8 cellular contexts compared by ENCODE assay signal in the genomic region with DNA sequence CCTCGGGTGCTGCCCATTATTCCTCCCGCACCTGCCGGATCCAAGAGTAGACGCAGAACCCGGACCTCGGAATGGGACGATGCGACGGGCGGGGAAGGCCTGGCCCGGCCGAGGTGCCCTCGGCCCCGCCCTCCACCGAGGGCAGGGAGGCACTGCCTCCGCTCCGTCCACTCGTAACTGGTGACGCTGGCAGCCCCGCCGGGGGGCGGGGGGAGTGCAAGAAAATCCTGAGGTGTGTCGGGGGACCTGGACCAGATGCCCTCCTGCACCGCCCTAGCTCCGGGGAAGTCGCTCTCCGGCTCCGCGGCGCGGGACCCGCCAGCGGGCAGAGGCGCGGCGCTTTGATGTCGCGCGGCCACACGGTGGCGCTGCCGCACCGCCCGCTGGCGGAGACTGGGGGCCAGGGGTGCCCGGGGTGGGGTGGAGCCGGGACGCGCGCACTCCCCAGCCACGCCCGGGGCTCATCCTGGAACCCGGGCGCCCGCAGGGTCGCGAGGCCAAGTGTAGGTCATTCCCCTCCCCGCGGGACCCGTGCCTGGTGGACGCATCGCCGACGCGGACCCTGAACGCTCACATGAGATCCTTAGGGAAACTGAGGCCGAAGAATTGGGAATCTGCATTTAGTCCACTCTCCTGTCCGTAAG.
DNase-seq lines count a peak whose midpoint lies in the region; ATAC-seq and TF ChIP-seq lines count a peak whose summit lies in the region.

No MANE protein-coding gene starts in this region.

- no peaks in the 10 kb centered on the region for H3K36me3 ChIP-seq in GM06990 (ENCODE audit: control insufficient read depth, insufficient read depth, low read length)
- H3K36me3 ChIP-seq in right lobe of liver, result no peaks in the 10 kb centered on the region

- no peaks in the 10 kb centered on the region; the same call in none of the 2 replicates for H3K27me3 ChIP-seq in GM06990 (replicated peaks; ENCODE audit: control insufficient read depth, insufficient read depth, low read length)
- H3K27me3 ChIP-seq in right lobe of liver, result no peaks in the 10 kb centered on the region

- TF ChIP-seq POLR2A in right lobe of liver (IDR thresholded peaks at IDR 0.05), result no peak

- no peaks in the 10 kb centered on the region for H3K36me3 Mint-ChIP-seq in activated CD4-positive, alpha-beta T cell treated with anti-CD3 and anti-CD28 coated beads, Interleukin-2, amount 10 ng/mL, durations not matched to agents 24 days and 14 days (ENCODE audit: low read depth)

- H3K4me3 Mint-ChIP-seq in activated CD4-positive, alpha-beta T cell treated with anti-CD3 and anti-CD28 coated beads, Interleukin-2, amount 10 ng/mL, durations not matched to agents 24 days and 14 days, result peak overlapping the region; percentile 68

- DNase-seq in GM06990 (ENCODE audit: extremely low read depth, insufficient read length), result peak; percentile 61
- DNase-seq in LHCN-M2 (ENCODE audit: low read depth), result peak; percentile 15
- peak; percentile 89 for DNase-seq in activated CD4-positive, alpha-beta T cell treated with anti-CD3 and anti-CD28 coated beads, Interleukin-2, amount 10 ng/mL, durations not matched to agents 24 days and 14 days
- peak; percentile 56 for DNase-seq in dermis blood vessel endothelial cell
- DNase-seq in right lobe of liver, result peak; percentile 57 to 66 (median 58)
- peak; percentile 65 for DNase-seq in stimulated activated CD4-positive, alpha-beta T cell treated with anti-CD3 and anti-CD28 coated beads, Interleukin-4, amount 100 ng/mL, for 1 hour
- no peak for DNase-seq in SK-N-DZ (ENCODE audit: low spot score)

- peak; percentile 91 for ATAC-seq in GM21825 (IDR thresholded peaks at IDR 0.05; ENCODE audit: unreplicated experiment)
- peak; percentile 86 to 95 (median 90) for ATAC-seq in right lobe of liver

- H3K27ac Mint-ChIP-seq in activated CD4-positive, alpha-beta T cell treated with anti-CD3 and anti-CD28 coated beads, Interleukin-2, amount 10 ng/mL, durations not matched to agents 24 days and 14 days, result no peak overlapping the region

- TF ChIP-seq CTCF in GM06990 (IDR thresholded peaks at IDR 0.05; ENCODE audit: insufficient read depth, low read length, poor library complexity, severe bottlenecking) (peak; percentile 38), right lobe of liver (IDR thresholded peaks at IDR 0.05) (peak; percentile 63 to 92 (median 78))

- intact Hi-C loops in activated CD4-positive, alpha-beta T cell treated with anti-CD3 and anti-CD28 coated beads, Interleukin-2, amount 10 ng/mL, durations not matched to agents 24 days and 14 days (cut with micrococcal nuclease), result loop anchor here (1.0 to 5.0 kb wide), 2 partner anchors 360 to 887 kb away; no protein-coding TSS in a partner anchor
- intact Hi-C loops in right lobe of liver (cut with DNase I), result loop anchor here in 1 of 2 donors (10.0 kb wide), 1 partner anchor 738 kb away; no protein-coding TSS in a partner anchor

- H3K27ac ChIP-seq in right lobe of liver, result no peak overlapping the region

- peaks cover 60% of the 10 kb centered on the region for H3K27me3 Mint-ChIP-seq in activated CD4-positive, alpha-beta T cell treated with anti-CD3 and anti-CD28 coated beads, Interleukin-2, amount 10 ng/mL, durations not matched to agents 24 days and 14 days

- H3K4me1 ChIP-seq in right lobe of liver, result peaks cover 0 to 11% (median 2%) of the 10 kb centered on the region in 4 donors

- H3K4me3 ChIP-seq in GM06990 (replicated peaks; ENCODE audit: low read depth, low read length), result peak overlapping the region; percentile 60
- H3K4me3 ChIP-seq in right lobe of liver, result peak overlapping the region; percentile 50 to 71 (median 65)

- no peaks in the 10 kb centered on the region for H3K9me3 ChIP-seq in right lobe of liver

- 0% methylated on average over 9 of the region's 68 CpGs for WGBS in right lobe of liver (ENCODE audit: insufficient coverage, low coverage, low lambda C conversion rate, missing lambda C conversion rate)

- no peaks in the 10 kb centered on the region for H3K4me1 Mint-ChIP-seq in activated CD4-positive, alpha-beta T cell treated with anti-CD3 and anti-CD28 coated beads, Interleukin-2, amount 10 ng/mL, durations not matched to agents 24 days and 14 days

- no peaks in the 10 kb centered on the region for H3K9me3 Mint-ChIP-seq in activated CD4-positive, alpha-beta T cell treated with anti-CD3 and anti-CD28 coated beads, Interleukin-2, amount 10 ng/mL, durations not matched to agents 24 days and 14 days
